1 cellular context compared by ENCODE assay signal in the genomic region with DNA sequence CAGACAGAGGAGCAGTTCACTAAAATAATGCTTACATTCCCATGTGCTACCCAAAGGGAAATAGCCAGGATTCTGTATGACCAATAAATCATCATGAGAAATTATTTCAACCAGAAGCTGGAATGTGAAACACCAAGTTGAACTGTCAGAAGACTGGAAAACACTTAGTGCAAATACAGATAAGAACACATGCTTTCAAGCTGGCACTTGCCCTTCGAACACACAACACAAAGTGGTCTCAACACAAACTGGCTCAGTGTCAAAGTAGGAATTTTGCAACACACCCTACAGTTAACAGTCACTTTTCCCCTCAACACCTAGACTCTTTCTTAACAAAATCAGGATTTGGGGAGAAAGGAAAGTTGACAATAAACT.
TF ChIP-seq lines count a peak whose summit lies in the region.

No MANE protein-coding gene starts in this region.

TF ChIP-seq in HepG2, 621 proteins besides CTCF, POLR2A, EP300 and RAD21:
- TF ChIP-seq HNF4A (CRISPR knock-in tag; IDR thresholded peaks at IDR 0.05), result 0 out of 2 replicates have a peak, but pooled peaks have one; percentile 6
- TF ChIP-seq, protein P1, sequence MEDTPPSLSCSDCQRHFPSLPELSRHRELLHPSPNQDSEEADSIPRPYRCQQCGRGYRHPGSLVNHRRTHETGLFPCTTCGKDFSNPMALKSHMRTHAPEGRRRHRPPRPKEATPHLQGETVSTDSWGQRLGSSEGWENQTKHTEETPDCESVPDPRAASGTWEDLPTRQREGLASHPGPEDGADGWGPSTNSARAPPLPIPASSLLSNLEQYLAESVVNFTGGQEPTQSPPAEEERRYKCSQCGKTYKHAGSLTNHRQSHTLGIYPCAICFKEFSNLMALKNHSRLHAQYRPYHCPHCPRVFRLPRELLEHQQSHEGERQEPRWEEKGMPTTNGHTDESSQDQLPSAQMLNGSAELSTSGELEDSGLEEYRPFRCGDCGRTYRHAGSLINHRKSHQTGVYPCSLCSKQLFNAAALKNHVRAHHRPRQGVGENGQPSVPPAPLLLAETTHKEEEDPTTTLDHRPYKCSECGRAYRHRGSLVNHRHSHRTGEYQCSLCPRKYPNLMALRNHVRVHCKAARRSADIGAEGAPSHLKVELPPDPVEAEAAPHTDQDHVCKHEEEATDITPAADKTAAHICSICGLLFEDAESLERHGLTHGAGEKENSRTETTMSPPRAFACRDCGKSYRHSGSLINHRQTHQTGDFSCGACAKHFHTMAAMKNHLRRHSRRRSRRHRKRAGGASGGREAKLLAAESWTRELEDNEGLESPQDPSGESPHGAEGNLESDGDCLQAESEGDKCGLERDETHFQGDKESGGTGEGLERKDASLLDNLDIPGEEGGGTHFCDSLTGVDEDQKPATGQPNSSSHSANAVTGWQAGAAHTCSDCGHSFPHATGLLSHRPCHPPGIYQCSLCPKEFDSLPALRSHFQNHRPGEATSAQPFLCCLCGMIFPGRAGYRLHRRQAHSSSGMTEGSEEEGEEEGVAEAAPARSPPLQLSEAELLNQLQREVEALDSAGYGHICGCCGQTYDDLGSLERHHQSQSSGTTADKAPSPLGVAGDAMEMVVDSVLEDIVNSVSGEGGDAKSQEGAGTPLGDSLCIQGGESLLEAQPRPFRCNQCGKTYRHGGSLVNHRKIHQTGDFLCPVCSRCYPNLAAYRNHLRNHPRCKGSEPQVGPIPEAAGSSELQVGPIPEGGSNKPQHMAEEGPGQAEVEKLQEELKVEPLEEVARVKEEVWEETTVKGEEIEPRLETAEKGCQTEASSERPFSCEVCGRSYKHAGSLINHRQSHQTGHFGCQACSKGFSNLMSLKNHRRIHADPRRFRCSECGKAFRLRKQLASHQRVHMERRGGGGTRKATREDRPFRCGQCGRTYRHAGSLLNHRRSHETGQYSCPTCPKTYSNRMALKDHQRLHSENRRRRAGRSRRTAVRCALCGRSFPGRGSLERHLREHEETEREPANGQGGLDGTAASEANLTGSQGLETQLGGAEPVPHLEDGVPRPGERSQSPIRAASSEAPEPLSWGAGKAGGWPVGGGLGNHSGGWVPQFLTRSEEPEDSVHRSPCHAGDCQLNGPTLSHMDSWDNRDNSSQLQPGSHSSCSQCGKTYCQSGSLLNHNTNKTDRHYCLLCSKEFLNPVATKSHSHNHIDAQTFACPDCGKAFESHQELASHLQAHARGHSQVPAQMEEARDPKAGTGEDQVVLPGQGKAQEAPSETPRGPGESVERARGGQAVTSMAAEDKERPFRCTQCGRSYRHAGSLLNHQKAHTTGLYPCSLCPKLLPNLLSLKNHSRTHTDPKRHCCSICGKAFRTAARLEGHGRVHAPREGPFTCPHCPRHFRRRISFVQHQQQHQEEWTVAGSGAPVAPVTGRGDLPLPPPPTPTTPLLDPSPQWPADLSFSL (CRISPR knock-in tag; IDR thresholded peaks at IDR 0.05), result 0 out of 2 replicates have a peak, but pooled peaks have one; percentile 41
- no peak for TF ChIP-seq PHB2 (IDR thresholded peaks at IDR 0.05; ENCODE audit: partially characterized antibody)
